10 cellular contexts compared by ENCODE assay signal in the genomic region with DNA sequence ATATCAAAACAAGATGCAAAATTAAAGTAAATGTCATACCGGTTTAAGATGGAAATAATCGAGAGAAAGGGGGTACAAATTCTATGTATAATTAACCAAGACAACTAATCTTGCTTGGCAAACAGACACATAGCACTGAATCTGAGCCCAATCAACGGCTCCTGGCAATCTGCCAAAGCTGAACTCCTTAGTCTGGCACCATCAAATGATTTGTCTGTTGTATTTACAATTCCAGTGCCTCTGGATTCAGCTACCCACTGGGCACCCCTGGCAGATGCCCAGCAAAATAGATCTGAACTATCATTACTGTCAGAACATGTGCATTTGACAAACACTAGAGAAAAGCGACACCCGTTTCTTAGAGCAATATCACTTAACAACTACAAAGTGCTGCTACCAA. TPM values are rescaled to one million over a fixed set of nuclear protein-coding genes. Genes with fewer than 3 reads are reported as not detected.
A peak's percentile ranks its signal among the peaks of the same experiment; 100 is the strongest.
DNase-seq lines count a peak whose midpoint lies in the region; ATAC-seq and TF ChIP-seq lines count a peak whose summit lies in the region.
"Had no signal": no experiment of that assay in that cellular context is flagged by ENCODE, and none has a peak within 500 bp of the region (broad histone marks: within the 10 kb centered on the region; RNA-seq: fewer than 3 reads in every experiment).

No MANE protein-coding gene starts in this region.

- H3K79me1 ChIP-seq in trophoblast cell (ENCODE audit: low read length), result no peaks in the 10 kb centered on the region

- no peak overlapping the region for H2BK120ac ChIP-seq in trophoblast cell (ENCODE audit: insufficient read depth, low read length, poor library complexity)

- no peak overlapping the region for H3K23ac ChIP-seq in trophoblast cell (ENCODE audit: low read length)

- BruUV-seq in A673 (replicated peaks; lab: Mats Ljungman, UMichigan), result no TSS peak

- H3K36me3 ChIP-seq in A673 (ENCODE audit: insufficient read depth, low read length, poor library complexity, severe bottlenecking), result no peaks in the 10 kb centered on the region
- H3K36me3 ChIP-seq in trophoblast cell (ENCODE audit: control insufficient read depth in 1 of 2, insufficient read depth in 2 of 2, low read length in 2 of 2), result no peaks in the 10 kb centered on the region
- H3K36me3 ChIP-seq: heart right ventricle had no signal

- H3K79me2 ChIP-seq in trophoblast cell (ENCODE audit: control insufficient read depth, insufficient read depth, low read length, poor library complexity), result no peaks in the 10 kb centered on the region

- H4K12ac ChIP-seq in trophoblast cell (ENCODE audit: low read depth, low read length), result no peak overlapping the region

- intact Hi-C loops in A673 (cut with micrococcal nuclease; ENCODE audit: unreplicated experiment), result no loop called here

- no peak overlapping the region for H2AFZ ChIP-seq in trophoblast cell (ENCODE audit: insufficient read depth, low read length, poor library complexity)

- H2BK5ac ChIP-seq in trophoblast cell (ENCODE audit: low read depth, low read length, poor library complexity), result no peak overlapping the region

- no peak overlapping the region for H3K18ac ChIP-seq in trophoblast cell (ENCODE audit: low read length)

- H3K4me3 ChIP-seq in A673 (ENCODE audit: low read depth, low read length, poor library complexity, severe bottlenecking) (no peak overlapping the region), trophoblast cell (ENCODE audit: low read depth, low read length) (no peak overlapping the region)
- H3K4me3 ChIP-seq: heart right ventricle had no signal

- CTCF ChIA-PET in A673 (lab: Charles Lee), result no interaction called here

- H3K27ac ChIP-seq in A673 (ENCODE audit: low read depth, low read length, poor library complexity, severe bottlenecking), result no peak overlapping the region
- no peak overlapping the region for H3K27ac ChIP-seq in trophoblast cell (ENCODE audit: low read depth, low read length)

- H3K27me3 ChIP-seq in A673 (replicated peaks; ENCODE audit: insufficient read depth, low read depth, low read length, poor library complexity), result peaks cover 1% of the 10 kb centered on the region
- H3K27me3 ChIP-seq in trophoblast cell (ENCODE audit: insufficient read depth, low read length), result no peaks in the 10 kb centered on the region
- H3K27me3 ChIP-seq: heart right ventricle had no signal

- H3K9me3 ChIP-seq in A673 (ENCODE audit: low read depth, low read length, poor library complexity, severe bottlenecking), result no peaks in the 10 kb centered on the region
- H3K9me3 ChIP-seq in trophoblast cell (ENCODE audit: insufficient read depth, low read depth, low read length), result no peaks in the 10 kb centered on the region
- H3K9me3 ChIP-seq: heart right ventricle had no signal

- no peak overlapping the region for H4K8ac ChIP-seq in trophoblast cell (ENCODE audit: low read depth, low read length)

- ATAC-seq in HG02678 (IDR thresholded peaks at IDR 0.05; ENCODE audit: unreplicated experiment), result no peak
- ATAC-seq in HG03175 (IDR thresholded peaks at IDR 0.05; ENCODE audit: unreplicated experiment), result no peak
- ATAC-seq: heart right ventricle had no signal

- no peak overlapping the region for H3K4ac ChIP-seq in trophoblast cell (ENCODE audit: low read depth, low read length)

- no CpG with 5 or more reads among the region's 5 CpGs for WGBS in trophoblast cell (ENCODE audit: extremely low coverage, insufficient coverage, insufficient read length)

- peaks cover 16% of the 10 kb centered on the region for H3K4me1 ChIP-seq in A673 (ENCODE audit: insufficient read depth, low read length, poor library complexity, severe bottlenecking)
- peaks cover 5 to 6% of the 10 kb centered on the region in 2 experiments for H3K4me1 ChIP-seq in trophoblast cell (ENCODE audit: control insufficient read depth in 1 of 2, insufficient read depth in 2 of 2, low read length in 2 of 2)

- H3K9ac ChIP-seq in trophoblast cell (ENCODE audit: low read length), result no peak overlapping the region

- no peak overlapping the region for H4K91ac ChIP-seq in trophoblast cell (ENCODE audit: low read depth, low read length)

- DNase-seq in A673 (ENCODE audit: low spot score) (peak; percentile 54), NCI-H1092 (lab: John Stamatoyannopoulos, UW) (peak; percentile 97), NCI-H748 (lab: John Stamatoyannopoulos, UW; ENCODE audit: unreplicated experiment) (peak; percentile 96), kidney tubule cell (ENCODE audit: low spot score) (peak; percentile 55), AML-193 (lab: John Stamatoyannopoulos, UW) (no peak), trophoblast cell (no peak)
- DNase-seq: heart right ventricle had no signal

- no peak overlapping the region for H3K4me2 ChIP-seq in trophoblast cell (ENCODE audit: low read length)

- no peak overlapping the region for H3K14ac ChIP-seq in trophoblast cell (ENCODE audit: low read length)

- POLR2A ChIA-PET in A673 (lab: Charles Lee; ENCODE audit: low non-redundant PET), result no interaction called here

- H2BK12ac ChIP-seq in trophoblast cell (ENCODE audit: low read length), result no peak overlapping the region

- TF ChIP-seq CTCF in A673 (conservative IDR thresholded peaks at IDR 0.05; ENCODE audit: low read depth, low read length), result no peak

- no peak overlapping the region for H2AK5ac ChIP-seq in trophoblast cell (ENCODE audit: low read length)

RNA-seq across cellular contexts. Expression of a gene that starts 7.8 kb away (rescaled TPM):
- total RNA-seq in A673 (2021), result 2.0 and 2.4 TPM in 2 replicates
- polyA plus RNA-seq in trophoblast cell (2013), result 40.4 and 40.5 TPM in 2 replicates
- polyA plus RNA-seq: neural cell had no signal

Comparison
In these comparisons a context has a peak if more than half of its experiments do, and no peak if none do; other contexts are left out.
1. DNase-seq: peak in A673 (single experiment), NCI-H1092 (single experiment), NCI-H748 (single experiment) and kidney tubule cell (single experiment); none in AML-193 (0 of 2) and trophoblast cell (0 of 2).